ENCODE assay signal across 8 cellular contexts in genomic region chr19:11422163-11423068, GRCh38. TPM values are rescaled to one million over a fixed set of nuclear protein-coding genes. Genes with fewer than 3 reads are reported as not detected.
DNase-seq lines count a peak whose midpoint lies in the region; ATAC-seq, FAIRE-seq and TF ChIP-seq lines count a peak whose summit lies in the region.

No MANE protein-coding gene starts in this region.

- no peak overlapping the region for H3K4me2 ChIP-seq in K562 (ENCODE audit: insufficient read depth, low read length)

- H4K20me1 ChIP-seq in K562 (replicated peaks; ENCODE audit: control insufficient read depth, insufficient read depth, low read length), result no peaks in the 10 kb centered on the region

- POLR2A ChIA-PET in K562 (lab: Yijun Ruan, JAX), result interaction anchor here (0.6 to 1.2 kb wide), 5 partner anchors 47 to 345 kb away, joined by 3 to 5 read pairs (median 4); partner anchors contain the start of gene SWSAP1

- CTCF ChIA-PET in K562 (lab: Yijun Ruan, JAX; ENCODE audit: low intra/inter-chr PET ratio), result no interaction called here

- no peak overlapping the region for H3K4me3 ChIP-seq in K562

- no peak overlapping the region for H3K27ac ChIP-seq in K562 (ENCODE audit: extremely low read depth, low read depth, low read length)

- FAIRE-seq in K562 (lab: Jason Lieb, UNC), result no peak
- FAIRE-seq in urothelium cell line (lab: Jason Lieb, UNC), result no peak

- no peaks in the 10 kb centered on the region for H3K79me2 ChIP-seq in K562 (ENCODE audit: control insufficient read depth, insufficient read depth, low read length)

- H3K4me1 ChIP-seq in K562 (replicated peaks in 1 of 2; ENCODE audit: control insufficient read depth in 2 of 2, insufficient read depth in 2 of 2, low read length in 2 of 2), result peaks cover 2 to 69% of the 10 kb centered on the region in 2 experiments; a peak in 3 of 5 replicates

- TF ChIP-seq POLR2A in K562 (conservative IDR thresholded peaks at IDR 0.05), result no peak

- H3K9me3 ChIP-seq in K562 (replicated peaks; ENCODE audit: control insufficient read depth, insufficient read depth, low read depth, low read length), result no peaks in the 10 kb centered on the region; the same call in 1 of the 2 replicates

- no peak for TF ChIP-seq RAD21 in K562 (CRISPR knock-in tag; conservative IDR thresholded peaks at IDR 0.05 in 1 of 2, IDR thresholded peaks at IDR 0.05 in 1 of 2)

- no peak for TF ChIP-seq CTCF in K562 (IDR thresholded peaks at IDR 0.05 in 2 of 3, conservative IDR thresholded peaks at IDR 0.05 in 1 of 3; ENCODE audit: insufficient read depth in 2 of 3, low read depth in 1 of 3, low read length in 3 of 3)

- ATAC-seq in HG03060 (IDR thresholded peaks at IDR 0.05; ENCODE audit: low read depth, unreplicated experiment), result peak; percentile 67
- ATAC-seq in K562, result peak; percentile 67
- no peak for ATAC-seq in GM21528 (IDR thresholded peaks at IDR 0.05; ENCODE audit: low FRiP score, unreplicated experiment)

- H3K9ac ChIP-seq in K562 (ENCODE audit: insufficient read depth in 1 of 2, low read depth in 2 of 2, low read length in 2 of 2), result no peak overlapping the region

- H2AFZ ChIP-seq in K562 (ENCODE audit: low read depth, low read length), result peak overlapping the region; percentile 56

- intact Hi-C loops in K562 (cut with micrococcal nuclease), result no loop called here

- no peaks in the 10 kb centered on the region for H3K9me1 ChIP-seq in K562 (ENCODE audit: control insufficient read depth, insufficient read depth, low read length)

- BruUV-seq in K562 (replicated peaks; lab: Mats Ljungman, UMichigan), result no TSS peak

- DNase-seq in G401 (ENCODE audit: low spot score) (peak; percentile 41), T1000 (lab: John Stamatoyannopoulos, UW) (peak; percentile 36), K562 (ENCODE audit: extremely low read depth in 1 of 4, low spot score in 3 of 4) (peak in 2 of 4 experiments; percentile 53 to 63), iPS-NIHi11 (ENCODE audit: low spot score) (peak; percentile 89), urothelium cell line (ENCODE audit: low spot score) (no peak)
- peak; percentile 49 to 59 for DNase-seq in stimulated activated CD4-positive, alpha-beta T cell treated with anti-CD3 and anti-CD28 coated beads, Interleukin-15, amount 100 ng/mL, for 48 hours (ENCODE audit: low read depth in 2 of 2)

- TF ChIP-seq EP300 in K562 (IDR thresholded peaks at IDR 0.05; ENCODE audit: low read length), result no peak

- in situ Hi-C loops in G401 (cut with HindIII; ENCODE audit: low sequenced_read_pairs) (no loop called here), K562 (cut with MboI) (no loop called here)

- no peaks in the 10 kb centered on the region for H3K36me3 ChIP-seq in K562 (ENCODE audit: control insufficient read depth, insufficient read depth, low read length)

- peaks cover 2 to 23% of the 10 kb centered on the region in 2 experiments; a peak in 3 of 5 replicates for H3K27me3 ChIP-seq in K562 (ENCODE audit: control insufficient read depth in 2 of 2, insufficient read depth in 2 of 2, low read length in 2 of 2)

- WGBS in K562 (ENCODE audit: insufficient coverage, low coverage, missing lambda C conversion rate), result 79% methylated on average over 30 of the region's 56 CpGs

RNA-seq across cellular contexts. Expression of gene RGL3, which starts 3.3 kb away (rescaled TPM):
- total RNA-seq in G401 (2014; rRNA removed; shearing (Covaris generic)), result not detected in 2 replicates
- total RNA-seq in K562 (2011; cell fraction: chromatin; rRNA removed; ENCODE audit: low replicate concordance), result 1.2 and 4.6 TPM in 2 replicates
- 1.3 and 1.5 TPM in 2 replicates for total RNA-seq in K562 (2011; cell fraction: nucleolus; rRNA removed)
- 0.38 and 2.1 TPM in 2 replicates for total RNA-seq in K562 (2011; cell fraction: nucleoplasm; rRNA removed)
- total RNA-seq in K562 (2014; rRNA removed) (0.16 and 0.32 TPM in 2 replicates), K562 (2014; rRNA removed; fragmentation: Illumina TruSeq; extraction: Trizol) (not detected in 2 replicates), K562 (2015; rRNA removed; fragmentation: Illumina TruSeq; extraction: Trizol) (0.11 TPM in 1 of 2 replicates, not detected in the other), K562 (2021) (0.40 and 0.58 TPM in 2 replicates)
- polyA plus RNA-seq in K562 (2011; rRNA removed) (0.26 and 0.61 TPM in 2 replicates), K562 (2014; fragmentation: Illumina TruSeq; extraction: Trizol) (0.22 TPM in 2 replicates), K562 (2014; fragmentation: Nextera tagmentation; extraction: Ambion mirVana) (not detected), K562 (2014; rRNA removed) (0.09 and 0.12 TPM in 2 replicates)
- 0.34 and 0.40 TPM in 2 replicates for polyA plus RNA-seq in K562 (2011; cell fraction: cytosol; rRNA removed)
- 2.1 and 3.0 TPM in 2 replicates for polyA plus RNA-seq in K562 (2011; cell fraction: nucleus; rRNA removed)
- 0.52 and 1.4 TPM in 2 replicates for polyA plus RNA-seq in K562 (2012)
- polyA minus RNA-seq in K562 (2011; rRNA and poly(A)+ RNA removed), result 0.14 TPM in 1 of 2 replicates, not detected in the other
- polyA minus RNA-seq in K562 (2011; cell fraction: cytosol; rRNA and poly(A)+ RNA removed), result 2.7 TPM in 1 of 2 replicates, not detected in the other
- 0.33 and 0.67 TPM in 2 replicates for polyA minus RNA-seq in K562 (2011; cell fraction: nucleus; rRNA and poly(A)+ RNA removed)

RNA-seq across cellular contexts. Expression of gene ODAD3, which starts 12.5 kb away (rescaled TPM):
- 1.7 and 6.1 TPM in 2 replicates for total RNA-seq in G401 (2014; rRNA removed; shearing (Covaris generic))
- total RNA-seq in K562 (2011; cell fraction: chromatin; rRNA removed; ENCODE audit: low replicate concordance), result 0.25 and 0.74 TPM in 2 replicates
- total RNA-seq in K562 (2011; cell fraction: nucleolus; rRNA removed), result 0.26 and 1.2 TPM in 2 replicates
- 0.29 TPM in 1 of 2 replicates, not detected in the other for total RNA-seq in K562 (2011; cell fraction: nucleoplasm; rRNA removed)
- total RNA-seq in K562 (2014; rRNA removed), result 0.08 and 0.14 TPM in 2 replicates
- total RNA-seq in K562 (2014; rRNA removed; fragmentation: Illumina TruSeq; extraction: Trizol), result 0.11 TPM in 1 of 2 replicates, not detected in the other
- 0.08 TPM in 1 of 2 replicates, not detected in the other for total RNA-seq in K562 (2015; rRNA removed; fragmentation: Illumina TruSeq; extraction: Trizol)
- 0.18 and 0.51 TPM in 2 replicates for total RNA-seq in K562 (2021)
- polyA plus RNA-seq in K562 (2011; rRNA removed), result 0.19 TPM in 1 of 2 replicates, not detected in the other
- 0.12 TPM in 2 replicates for polyA plus RNA-seq in K562 (2011; cell fraction: cytosol; rRNA removed)
- 0.54 and 0.66 TPM in 2 replicates for polyA plus RNA-seq in K562 (2011; cell fraction: nucleus; rRNA removed)
- 0.16 and 0.19 TPM in 2 replicates for polyA plus RNA-seq in K562 (2012)
- polyA plus RNA-seq in K562 (2014; fragmentation: Illumina TruSeq; extraction: Trizol), result 0.08 and 0.12 TPM in 2 replicates
- polyA plus RNA-seq in K562 (2014; fragmentation: Nextera tagmentation; extraction: Ambion mirVana), result under 1 TPM; 0.07 to 0.18 TPM
- polyA plus RNA-seq in K562 (2014; rRNA removed), result 0.72 and 1.5 TPM in 2 replicates
- polyA minus RNA-seq in K562 (2011; rRNA and poly(A)+ RNA removed), result not detected in 2 replicates
- not detected in 2 replicates for polyA minus RNA-seq in K562 (2011; cell fraction: cytosol; rRNA and poly(A)+ RNA removed)
- polyA minus RNA-seq in K562 (2011; cell fraction: nucleus; rRNA and poly(A)+ RNA removed), result 0.13 and 0.22 TPM in 2 replicates

RNA-seq across cellular contexts. Expression of gene PRKCSH, which starts 13.0 kb away (rescaled TPM):
- 116 and 141 TPM in 2 replicates for total RNA-seq in G401 (2014; rRNA removed; shearing (Covaris generic))
- 161 and 438 TPM in 2 replicates for total RNA-seq in K562 (2011; cell fraction: chromatin; rRNA removed; ENCODE audit: low replicate concordance)
- 419 and 446 TPM in 2 replicates for total RNA-seq in K562 (2011; cell fraction: nucleolus; rRNA removed)
- 236 and 271 TPM in 2 replicates for total RNA-seq in K562 (2011; cell fraction: nucleoplasm; rRNA removed)
- total RNA-seq in K562 (2014; rRNA removed) (99.4 and 135 TPM in 2 replicates), K562 (2014; rRNA removed; fragmentation: Illumina TruSeq; extraction: Trizol) (25.6 and 28.4 TPM in 2 replicates), K562 (2015; rRNA removed; fragmentation: Illumina TruSeq; extraction: Trizol) (48.1 and 52.1 TPM in 2 replicates), K562 (2021) (297 and 303 TPM in 2 replicates)
- polyA plus RNA-seq in K562 (2011; rRNA removed) (39.1 and 96.2 TPM in 2 replicates), K562 (2014; fragmentation: Illumina TruSeq; extraction: Trizol) (155 and 235 TPM in 2 replicates), K562 (2014; fragmentation: Nextera tagmentation; extraction: Ambion mirVana) (1 to 10 TPM; 2.3 to 6.9 TPM), K562 (2014; rRNA removed) (76.5 and 88.9 TPM in 2 replicates)
- polyA plus RNA-seq in K562 (2011; cell fraction: cytosol; rRNA removed), result 68.3 and 79.6 TPM in 2 replicates
- polyA plus RNA-seq in K562 (2011; cell fraction: nucleus; rRNA removed), result 221 and 243 TPM in 2 replicates
- polyA plus RNA-seq in K562 (2012), result 242 and 451 TPM in 2 replicates
- polyA minus RNA-seq in K562 (2011; rRNA and poly(A)+ RNA removed), result 31.6 and 32.5 TPM in 2 replicates
- polyA minus RNA-seq in K562 (2011; cell fraction: cytosol; rRNA and poly(A)+ RNA removed), result 147 and 227 TPM in 2 replicates
- 56.5 and 75.8 TPM in 2 replicates for polyA minus RNA-seq in K562 (2011; cell fraction: nucleus; rRNA and poly(A)+ RNA removed)

RNA-seq across cellular contexts. Expression of gene EPOR, which starts 38.3 kb away (rescaled TPM):
- 20.3 and 20.9 TPM in 2 replicates for total RNA-seq in G401 (2014; rRNA removed; shearing (Covaris generic))
- 15.0 and 49.1 TPM in 2 replicates for total RNA-seq in K562 (2011; cell fraction: chromatin; rRNA removed; ENCODE audit: low replicate concordance)
- 46.8 and 47.2 TPM in 2 replicates for total RNA-seq in K562 (2011; cell fraction: nucleolus; rRNA removed)
- total RNA-seq in K562 (2011; cell fraction: nucleoplasm; rRNA removed), result 28.8 and 30.8 TPM in 2 replicates
- total RNA-seq in K562 (2014; rRNA removed) (10.0 and 14.7 TPM in 2 replicates), K562 (2014; rRNA removed; fragmentation: Illumina TruSeq; extraction: Trizol) (2.8 and 3.3 TPM in 2 replicates), K562 (2015; rRNA removed; fragmentation: Illumina TruSeq; extraction: Trizol) (5.0 and 5.2 TPM in 2 replicates), K562 (2021) (14.1 and 15.6 TPM in 2 replicates)
- polyA plus RNA-seq in K562 (2011; rRNA removed) (8.7 and 9.2 TPM in 2 replicates), K562 (2014; fragmentation: Illumina TruSeq; extraction: Trizol) (8.5 and 8.9 TPM in 2 replicates), K562 (2014; fragmentation: Nextera tagmentation; extraction: Ambion mirVana) (1 to 10 TPM; 1.3 TPM), K562 (2014; rRNA removed) (17.0 and 17.9 TPM in 2 replicates)
- polyA plus RNA-seq in K562 (2011; cell fraction: cytosol; rRNA removed), result 7.9 and 28.0 TPM in 2 replicates
- polyA plus RNA-seq in K562 (2011; cell fraction: nucleus; rRNA removed), result 17.3 and 44.3 TPM in 2 replicates
- polyA plus RNA-seq in K562 (2012), result 11.3 and 13.7 TPM in 2 replicates
- polyA minus RNA-seq in K562 (2011; rRNA and poly(A)+ RNA removed), result 1.9 and 4.3 TPM in 2 replicates
- 6.1 and 8.2 TPM in 2 replicates for polyA minus RNA-seq in K562 (2011; cell fraction: cytosol; rRNA and poly(A)+ RNA removed)
- polyA minus RNA-seq in K562 (2011; cell fraction: nucleus; rRNA and poly(A)+ RNA removed), result 5.2 and 6.9 TPM in 2 replicates

RNA-seq across cellular contexts. Expression of gene SWSAP1, which starts 48.0 kb away (rescaled TPM):
- 6.2 and 6.3 TPM in 2 replicates for total RNA-seq in G401 (2014; rRNA removed; shearing (Covaris generic))
- 1.5 and 2.6 TPM in 2 replicates for total RNA-seq in K562 (2011; cell fraction: chromatin; rRNA removed; ENCODE audit: low replicate concordance)
- 2.6 and 3.5 TPM in 2 replicates for total RNA-seq in K562 (2011; cell fraction: nucleolus; rRNA removed)
- 2.3 and 3.1 TPM in 2 replicates for total RNA-seq in K562 (2011; cell fraction: nucleoplasm; rRNA removed)
- total RNA-seq in K562 (2014; rRNA removed) (2.8 and 3.9 TPM in 2 replicates), K562 (2014; rRNA removed; fragmentation: Illumina TruSeq; extraction: Trizol) (0.77 and 0.80 TPM in 2 replicates), K562 (2015; rRNA removed; fragmentation: Illumina TruSeq; extraction: Trizol) (1.9 and 2.3 TPM in 2 replicates), K562 (2021) (2.5 and 3.0 TPM in 2 replicates)
- polyA plus RNA-seq in K562 (2011; rRNA removed) (1.3 and 1.8 TPM in 2 replicates), K562 (2014; fragmentation: Illumina TruSeq; extraction: Trizol) (1.7 and 2.6 TPM in 2 replicates), K562 (2014; fragmentation: Nextera tagmentation; extraction: Ambion mirVana) (under 1 TPM; 0.18 to 0.73 TPM), K562 (2014; rRNA removed) (2.0 and 4.3 TPM in 2 replicates)
- polyA plus RNA-seq in K562 (2011; cell fraction: cytosol; rRNA removed), result 1.9 and 3.2 TPM in 2 replicates
- 1.2 and 1.3 TPM in 2 replicates for polyA plus RNA-seq in K562 (2011; cell fraction: nucleus; rRNA removed)
- 2.9 and 3.1 TPM in 2 replicates for polyA plus RNA-seq in K562 (2012)
- 0.51 and 0.67 TPM in 2 replicates for polyA minus RNA-seq in K562 (2011; rRNA and poly(A)+ RNA removed)
- polyA minus RNA-seq in K562 (2011; cell fraction: cytosol; rRNA and poly(A)+ RNA removed), result 0.48 TPM in 1 of 2 replicates, not detected in the other
- 0.54 and 2.1 TPM in 2 replicates for polyA minus RNA-seq in K562 (2011; cell fraction: nucleus; rRNA and poly(A)+ RNA removed)
